In genomic region chr10:58894929-58895328, GRCh38 we compare ENCODE assay signal across 2 cellular contexts.
A peak's percentile ranks its signal among the peaks of the same experiment; 100 is the strongest.
TF ChIP-seq lines count a peak whose summit lies in the region.

No MANE protein-coding gene starts in this region.

TF ChIP-seq in A549, 52 proteins besides CTCF, POLR2A, EP300 and RAD21:
- TF ChIP-seq ATOH8 (CRISPR knock-in tag; IDR thresholded peaks at IDR 0.05; ENCODE audit: low read depth) (no peak), CBX2 (IDR thresholded peaks at IDR 0.05; ENCODE audit: borderline replicate concordance, low read depth) (no peak), RARB (CRISPR knock-in tag; IDR thresholded peaks at IDR 0.05) (no peak), TP53 (CRISPR knock-in tag; IDR thresholded peaks at IDR 0.05) (no peak), ZC3H11A (IDR thresholded peaks at IDR 0.05) (no peak), RFX5 (IDR thresholded peaks at IDR 0.05) (no peak), EHMT2 (IDR thresholded peaks at IDR 0.05; ENCODE audit: low read depth) (no peak), FOXS1 (CRISPR knock-in tag; IDR thresholded peaks at IDR 0.05) (no peak), MAX (IDR thresholded peaks at IDR 0.05) (no peak), PBX3 (IDR thresholded peaks at IDR 0.05) (no peak), NR3C1 (IDR thresholded peaks at IDR 0.05) (no peak), GATA3 (IDR thresholded peaks at IDR 0.05; ENCODE audit: borderline replicate concordance) (no peak), REST (IDR thresholded peaks at IDR 0.05) (no peak), POLR2AphosphoS2 (conservative IDR thresholded peaks at IDR 0.05; ENCODE audit: low read length) (no peak), KDM5A (IDR thresholded peaks at IDR 0.05) (no peak), SREBF2 (IDR thresholded peaks at IDR 0.05) (no peak)

TF ChIP-seq in HepG2, 621 proteins besides CTCF, POLR2A, EP300 and RAD21 (continued from another document):
- no peak for TF ChIP-seq ZNF235 (CRISPR knock-in tag; IDR thresholded peaks at IDR 0.05; ENCODE audit: borderline replicate concordance)
- peak; percentile 11; the same call in 1 of the 2 replicates for TF ChIP-seq HNF4G (IDR thresholded peaks at IDR 0.05; ENCODE audit: borderline replicate concordance, low read depth, low read length)
- TF ChIP-seq HNF4G (CRISPR knock-in tag; IDR thresholded peaks at IDR 0.05; ENCODE audit: borderline replicate concordance, low read depth) = no peak
- no peak for TF ChIP-seq SETDB1 (CRISPR knock-in tag; IDR thresholded peaks at IDR 0.05; ENCODE audit: borderline replicate concordance)
- no peak for TF ChIP-seq ADNP (CRISPR knock-in tag; IDR thresholded peaks at IDR 0.05)
- peak in 1 of 2 experiments; percentile 51; a peak in 2 of 4 replicates for TF ChIP-seq NR2F1 (CRISPR knock-in tag; IDR thresholded peaks at IDR 0.05)
- no peak for TF ChIP-seq ZNF569 (CRISPR knock-in tag; IDR thresholded peaks at IDR 0.05; ENCODE audit: borderline replicate concordance)
- no peak for TF ChIP-seq KLF12 (CRISPR knock-in tag; IDR thresholded peaks at IDR 0.05; ENCODE audit: borderline replicate concordance)
- TF ChIP-seq HNF4A (CRISPR knock-in tag; IDR thresholded peaks at IDR 0.05) = peak; percentile 35; the same call in 1 of the 2 replicates
- peak; percentile 82 for TF ChIP-seq RARA (CRISPR knock-in tag; IDR thresholded peaks at IDR 0.05)
- TF ChIP-seq RXRB (CRISPR knock-in tag; IDR thresholded peaks at IDR 0.05; ENCODE audit: borderline replicate concordance) = 0 out of 2 replicates have a peak, but pooled peaks have one; percentile 16
- TF ChIP-seq KAT8 (CRISPR knock-in tag; IDR thresholded peaks at IDR 0.05) = no peak
- TF ChIP-seq PCBP1 (IDR thresholded peaks at IDR 0.05; ENCODE audit: borderline replicate concordance, low read depth, low read length) = no peak
- no peak for TF ChIP-seq IRF1 (CRISPR knock-in tag; IDR thresholded peaks at IDR 0.05; ENCODE audit: low read depth)
- no peak for TF ChIP-seq ZNF275 (CRISPR knock-in tag; IDR thresholded peaks at IDR 0.05; ENCODE audit: borderline replicate concordance)
- TF ChIP-seq SOX5 (CRISPR knock-in tag; IDR thresholded peaks at IDR 0.05; ENCODE audit: borderline replicate concordance) = no peak
- 0 out of 2 replicates have a peak, but pooled peaks have one; percentile 20 for TF ChIP-seq ELF3 (CRISPR knock-in tag; IDR thresholded peaks at IDR 0.05)
- TF ChIP-seq RORA (CRISPR knock-in tag; IDR thresholded peaks at IDR 0.05) = no peak
- TF ChIP-seq ATF5 (CRISPR knock-in tag; IDR thresholded peaks at IDR 0.05; ENCODE audit: low read depth) = no peak
- TF ChIP-seq ARID2 (CRISPR knock-in tag; IDR thresholded peaks at IDR 0.05; ENCODE audit: borderline replicate concordance) = no peak
- peak; percentile 51 for TF ChIP-seq NR2F6 (IDR thresholded peaks at IDR 0.05)
- peak; percentile 47; the same call in 1 of the 2 replicates for TF ChIP-seq NR2F6 (CRISPR knock-in tag; IDR thresholded peaks at IDR 0.05)
- TF ChIP-seq ZNF605 (CRISPR knock-in tag; IDR thresholded peaks at IDR 0.05) = no peak
- no peak for TF ChIP-seq SALL2 (CRISPR knock-in tag; IDR thresholded peaks at IDR 0.05)
- TF ChIP-seq PPARG (CRISPR knock-in tag; conservative IDR thresholded peaks at IDR 0.05) = 0 out of 2 replicates have a peak, but pooled peaks have one; percentile 31
- TF ChIP-seq ZNF280D (CRISPR knock-in tag; IDR thresholded peaks at IDR 0.05) = no peak
- TF ChIP-seq NR2C2 (CRISPR knock-in tag; IDR thresholded peaks at IDR 0.05; ENCODE audit: borderline replicate concordance) = peak; percentile 65; the same call in 1 of the 2 replicates
- no peak for TF ChIP-seq ZNF660 (CRISPR knock-in tag; IDR thresholded peaks at IDR 0.05; ENCODE audit: borderline replicate concordance, low read depth)
- no peak for TF ChIP-seq TCF12 (IDR thresholded peaks at IDR 0.05)
- no peak for TF ChIP-seq TCF12 (CRISPR knock-in tag; IDR thresholded peaks at IDR 0.05)
